20 cellular contexts compared by ENCODE assay signal in genomic region chr3:21912656-21913055, GRCh38.
DNase-seq lines count a peak whose midpoint lies in the region; ATAC-seq and TF ChIP-seq lines count a peak whose summit lies in the region.
"Had no signal": no experiment of that assay in that cellular context is flagged by ENCODE, and none has a peak within 500 bp of the region (broad histone marks: within the 10 kb centered on the region; RNA-seq: fewer than 3 reads in every experiment).

No MANE protein-coding gene starts in this region.

- no peak overlapping the region for H3K4me3 ChIP-seq in IMR-90 (ENCODE audit: insufficient read depth, low read depth, low read length)
- no peak overlapping the region for H3K4me3 ChIP-seq in brain microvascular endothelial cell (ENCODE audit: low read depth, low read length)
- no peak overlapping the region for H3K4me3 ChIP-seq in fibroblast of the aortic adventitia (ENCODE audit: low read depth, low read length)
- H3K4me3 ChIP-seq in skeletal muscle satellite cell (ENCODE audit: low read length): no peak overlapping the region
- H3K4me3 ChIP-seq in trophoblast cell (ENCODE audit: low read depth, low read length): no peak overlapping the region
- H3K4me3 ChIP-seq: BLaER1, GM23248, HAP-1, SJSA1 had no signal

- H2BK120ac ChIP-seq in IMR-90 (ENCODE audit: low read depth, low read length) (no peak overlapping the region), trophoblast cell (ENCODE audit: insufficient read depth, low read length, poor library complexity) (no peak overlapping the region)

- H4K12ac ChIP-seq in trophoblast cell (ENCODE audit: low read depth, low read length): no peak overlapping the region

- intact Hi-C loops in IMR-90 (cut with micrococcal nuclease) (no loop called here), posterior vena cava (cut with DNase I) (no loop called here)

- no peak for TF ChIP-seq RAD21 in IMR-90 (IDR thresholded peaks at IDR 0.05; ENCODE audit: low read length)

- H4K91ac ChIP-seq in IMR-90 (ENCODE audit: insufficient read depth, low read depth, low read length): no peak overlapping the region
- H4K91ac ChIP-seq in trophoblast cell (ENCODE audit: low read depth, low read length): no peak overlapping the region

- no peaks in the 10 kb centered on the region for H3K27me3 ChIP-seq in IMR-90 (ENCODE audit: control insufficient read depth, insufficient read depth, low read length)
- H3K27me3 ChIP-seq in brain microvascular endothelial cell (replicated peaks): no peaks in the 10 kb centered on the region
- no peaks in the 10 kb centered on the region for H3K27me3 ChIP-seq in skeletal muscle satellite cell (ENCODE audit: control insufficient read depth, insufficient read depth, low read length)
- no peaks in the 10 kb centered on the region for H3K27me3 ChIP-seq in trophoblast cell (ENCODE audit: insufficient read depth, low read length)
- H3K27me3 ChIP-seq: BLaER1, SJSA1 had no signal

- no peak overlapping the region for H2BK20ac ChIP-seq in IMR-90 (ENCODE audit: low read depth, low read length)

- no CpG with 5 or more reads among the region's 2 CpGs for WGBS in IMR-90 (ENCODE audit: extremely low coverage in 2 of 2, insufficient read length in 1 of 2), 2 experiments
- WGBS in trophoblast cell (ENCODE audit: extremely low coverage, insufficient coverage, insufficient read length): no CpG with 5 or more reads among the region's 2 CpGs

- H3K14ac ChIP-seq in IMR-90 (replicated peaks; ENCODE audit: low read depth, low read length) (no peak overlapping the region), trophoblast cell (ENCODE audit: low read length) (no peak overlapping the region)

- H3K79me2 ChIP-seq in trophoblast cell (ENCODE audit: control insufficient read depth, insufficient read depth, low read length, poor library complexity): no peaks in the 10 kb centered on the region

- no TSS peak for BruUV-seq in IMR-90 (replicated peaks; lab: Mats Ljungman, UMichigan)

- no peak overlapping the region for H2AK5ac ChIP-seq in IMR-90 (ENCODE audit: low read depth, low read length)
- H2AK5ac ChIP-seq in trophoblast cell (ENCODE audit: low read length): no peak overlapping the region

- peak; percentile 28 for DNase-seq in IMR-90
- peak; percentile 46 for DNase-seq in brain microvascular endothelial cell
- DNase-seq in fibroblast of the aortic adventitia (ENCODE audit: low read depth): peak; percentile 39
- no peak for DNase-seq in trophoblast cell
- DNase-seq in posterior vena cava (ENCODE audit: low spot score): no peak
- DNase-seq: CD4-positive, alpha-beta T cell; COR-L47; DMS79; GM23248; KG1; NCI-H1694; NCI-H2081; NCI-H2171 treated with DMSO at 0.1 percent for 48 hours; NCI-H526 had no signal

- dilution Hi-C loops in IMR-90 (cut with HindIII; ENCODE audit: low sequenced_read_pairs, unreplicated experiment): no loop called here

- H3K4ac ChIP-seq in IMR-90 (ENCODE audit: low read depth, low read length): no peak overlapping the region
- no peak overlapping the region for H3K4ac ChIP-seq in trophoblast cell (ENCODE audit: low read depth, low read length)

- no peaks in the 10 kb centered on the region for H3K79me1 ChIP-seq in IMR-90 (ENCODE audit: low read depth in 1 of 2, low read length in 2 of 2)
- H3K79me1 ChIP-seq in trophoblast cell (ENCODE audit: low read length): no peaks in the 10 kb centered on the region

- H3K4me2 ChIP-seq in IMR-90 (ENCODE audit: low read depth, low read length): no peak overlapping the region
- H3K4me2 ChIP-seq in skeletal muscle satellite cell (ENCODE audit: low read length): peak overlapping the region; percentile 31
- H3K4me2 ChIP-seq in trophoblast cell (ENCODE audit: low read length): no peak overlapping the region
- H3K4me2 ChIP-seq: BLaER1 had no signal

- no peak overlapping the region for H4K8ac ChIP-seq in IMR-90 (ENCODE audit: low read depth in 2 of 2, low read length in 2 of 2)
- H4K8ac ChIP-seq in trophoblast cell (ENCODE audit: low read depth, low read length): no peak overlapping the region

- no peaks in the 10 kb centered on the region for H4K20me1 ChIP-seq in IMR-90 (ENCODE audit: insufficient read depth, low read length)
- H4K20me1 ChIP-seq: BLaER1 had no signal

- no peak for TF ChIP-seq POLR2A in IMR-90 (IDR thresholded peaks at IDR 0.05; ENCODE audit: low read depth, low read length)

- H3K4me1 ChIP-seq in IMR-90 (ENCODE audit: control insufficient read depth, insufficient read depth, low read length): no peaks in the 10 kb centered on the region
- H3K4me1 ChIP-seq in skeletal muscle satellite cell (ENCODE audit: control insufficient read depth, insufficient read depth, low read length): peaks cover 10% of the 10 kb centered on the region
- H3K4me1 ChIP-seq in trophoblast cell (ENCODE audit: control insufficient read depth in 1 of 2, insufficient read depth in 2 of 2, low read length in 2 of 2): no peaks in the 10 kb centered on the region
- H3K4me1 ChIP-seq: HAP-1, SJSA1 had no signal

- TF ChIP-seq CTCF in IMR-90 (conservative IDR thresholded peaks at IDR 0.05; ENCODE audit: low read depth, low read length) (no peak), brain microvascular endothelial cell (IDR thresholded peaks at IDR 0.05; ENCODE audit: low read depth, low read length, missing control alignments) (no peak), fibroblast of the aortic adventitia (IDR thresholded peaks at IDR 0.05; ENCODE audit: insufficient read depth, low read length) (no peak)

- in situ Hi-C loops in IMR-90 (cut with MboI; ENCODE audit: low sequenced_read_pairs): no loop called here
- in situ Hi-C loops in brain microvascular endothelial cell (cut with HindIII; ENCODE audit: low pct_ligation_motif_present, low sequenced_read_pairs): no loop called here

- no peak overlapping the region for H3K56ac ChIP-seq in IMR-90 (ENCODE audit: extremely low read depth, insufficient read depth, low read length)

- H3K36me3 ChIP-seq in IMR-90 (ENCODE audit: control insufficient read depth, insufficient read depth, low read length): no peaks in the 10 kb centered on the region
- H3K36me3 ChIP-seq in brain microvascular endothelial cell (replicated peaks): no peaks in the 10 kb centered on the region
- no peaks in the 10 kb centered on the region for H3K36me3 ChIP-seq in skeletal muscle satellite cell (ENCODE audit: insufficient read depth, low read length)
- no peaks in the 10 kb centered on the region for H3K36me3 ChIP-seq in trophoblast cell (ENCODE audit: control insufficient read depth in 1 of 2, insufficient read depth in 2 of 2, low read length in 2 of 2)
- H3K36me3 ChIP-seq: BLaER1, HAP-1, SJSA1 had no signal

- no peak for ATAC-seq in IMR-90 (ENCODE audit: low read depth)
- ATAC-seq in GM19452 (IDR thresholded peaks at IDR 0.05; ENCODE audit: unreplicated experiment): no peak
- ATAC-seq: Right ventricle myocardium inferior had no signal

- H3K9ac ChIP-seq in IMR-90 (ENCODE audit: low read depth, low read length) (no peak overlapping the region), skeletal muscle satellite cell (ENCODE audit: low read depth, low read length) (no peak overlapping the region), trophoblast cell (ENCODE audit: low read length) (no peak overlapping the region)
- H3K9ac ChIP-seq: BLaER1, GM23248 had no signal

- H2BK5ac ChIP-seq in IMR-90 (ENCODE audit: low read depth, low read length, poor library complexity, severe bottlenecking): no peak overlapping the region
- no peak overlapping the region for H2BK5ac ChIP-seq in trophoblast cell (ENCODE audit: low read depth, low read length, poor library complexity)

- CTCF ChIA-PET in IMR-90 (lab: Yijun Ruan, JAX): interaction anchor here (1.0 kb wide), 1 partner anchor 17 kb away, joined by 3 read pairs; no protein-coding TSS in a partner anchor

- no peaks in the 10 kb centered on the region for H3K9me3 ChIP-seq in IMR-90 (ENCODE audit: control insufficient read depth, insufficient read depth, low read length)
- H3K9me3 ChIP-seq in skeletal muscle satellite cell (replicated peaks; ENCODE audit: low read length): no peaks in the 10 kb centered on the region
- H3K9me3 ChIP-seq in trophoblast cell (ENCODE audit: insufficient read depth, low read depth, low read length): no peaks in the 10 kb centered on the region
- H3K9me3 ChIP-seq: BLaER1, HAP-1 had no signal

- no peaks in the 10 kb centered on the region for H3K9me1 ChIP-seq in IMR-90 (ENCODE audit: insufficient read depth, low read length)

- H3K23ac ChIP-seq in IMR-90 (ENCODE audit: low read depth, low read length) (no peak overlapping the region), trophoblast cell (ENCODE audit: low read length) (no peak overlapping the region)

- H3K18ac ChIP-seq in IMR-90 (ENCODE audit: low read depth, low read length) (no peak overlapping the region), trophoblast cell (ENCODE audit: low read length) (no peak overlapping the region)

- H2AFZ ChIP-seq in IMR-90 (replicated peaks; ENCODE audit: low read length, poor library complexity): no peak overlapping the region
- no peak overlapping the region for H2AFZ ChIP-seq in trophoblast cell (ENCODE audit: insufficient read depth, low read length, poor library complexity)
- H2AFZ ChIP-seq: GM23248 had no signal

- no peak overlapping the region for H2AK9ac ChIP-seq in IMR-90 (replicated peaks; ENCODE audit: low read depth, low read length, poor library complexity)

- POLR2A ChIA-PET in IMR-90 (lab: Charles Lee; ENCODE audit: unreplicated experiment): no interaction called here

- H4K5ac ChIP-seq in IMR-90 (ENCODE audit: low read depth, low read length): no peak overlapping the region

- no peak overlapping the region for H2BK15ac ChIP-seq in IMR-90 (ENCODE audit: low read depth, low read length)

- H2BK12ac ChIP-seq in trophoblast cell (ENCODE audit: low read length): no peak overlapping the region

- H3K27ac ChIP-seq in IMR-90 (ENCODE audit: insufficient read depth, low read length) (no peak overlapping the region), brain microvascular endothelial cell (no peak overlapping the region), trophoblast cell (ENCODE audit: low read depth, low read length) (no peak overlapping the region)
- H3K27ac ChIP-seq: BLaER1, GM23248, SJSA1 had no signal

TF ChIP-seq in IMR-90, 13 proteins besides CTCF, POLR2A, EP300 and RAD21 (continues in another document):
- no peak for TF ChIP-seq CHD1 (IDR thresholded peaks at IDR 0.05; ENCODE audit: low read depth, low read length)
- TF ChIP-seq RCOR1 (IDR thresholded peaks at IDR 0.05; ENCODE audit: insufficient replicate concordance, low read length): no peak
- no peak for TF ChIP-seq BHLHE40 (IDR thresholded peaks at IDR 0.05; ENCODE audit: low read depth, low read length)
- TF ChIP-seq CEBPB (IDR thresholded peaks at IDR 0.05; ENCODE audit: low read depth, low read length): no peak
- no peak for TF ChIP-seq NFE2L2 (IDR thresholded peaks at IDR 0.05; ENCODE audit: low read depth, low read length)
- TF ChIP-seq MXI1 (IDR thresholded peaks at IDR 0.05; ENCODE audit: borderline replicate concordance, low read depth, low read length): no peak
- TF ChIP-seq FOS (IDR thresholded peaks at IDR 0.05; ENCODE audit: low read depth, low read length): no peak

Comparison
In these comparisons a context has a peak if more than half of its experiments do, and no peak if none do; other contexts are left out.
1. DNase-seq: peak in IMR-90 (single experiment), brain microvascular endothelial cell (single experiment) and fibroblast of the aortic adventitia (single experiment); none in trophoblast cell (0 of 2) and posterior vena cava (single experiment).